Comparison of ENCODE assay signal across 2 cellular contexts in the genomic region with DNA sequence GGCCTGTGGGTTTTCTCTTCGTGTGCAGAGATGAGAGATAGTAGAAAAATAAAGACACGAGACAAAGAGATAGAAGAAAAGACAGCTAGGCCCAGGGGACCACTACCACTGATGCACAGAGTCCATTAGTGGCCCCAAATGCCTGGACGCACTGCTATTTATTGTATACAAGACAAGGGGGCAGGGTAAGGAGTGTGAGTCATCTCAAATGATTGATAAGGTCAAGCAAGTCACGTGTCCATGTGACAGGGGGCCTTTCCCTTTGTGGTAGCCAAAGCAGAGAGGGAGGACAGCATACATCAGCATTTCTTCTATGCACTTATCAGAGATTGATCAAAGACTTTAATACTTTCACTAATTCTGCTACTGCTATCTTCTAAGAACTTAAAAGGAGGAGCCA.
TF ChIP-seq lines count a peak whose summit lies in the region.
"Not testable (repeated sequence)": the region's sequence is repeated elsewhere in the genome, so short reads cannot be mapped to it uniquely, and the experiment has no call there.

No MANE protein-coding gene starts in this region.

TF ChIP-seq in GM12878, 131 proteins besides CTCF, POLR2A, EP300 and RAD21:
- 0 out of 2 replicates have a peak, but pooled peaks have one; percentile 20 for TF ChIP-seq RAD51 (IDR thresholded peaks at IDR 0.05)
- TF ChIP-seq, protein P1, sequence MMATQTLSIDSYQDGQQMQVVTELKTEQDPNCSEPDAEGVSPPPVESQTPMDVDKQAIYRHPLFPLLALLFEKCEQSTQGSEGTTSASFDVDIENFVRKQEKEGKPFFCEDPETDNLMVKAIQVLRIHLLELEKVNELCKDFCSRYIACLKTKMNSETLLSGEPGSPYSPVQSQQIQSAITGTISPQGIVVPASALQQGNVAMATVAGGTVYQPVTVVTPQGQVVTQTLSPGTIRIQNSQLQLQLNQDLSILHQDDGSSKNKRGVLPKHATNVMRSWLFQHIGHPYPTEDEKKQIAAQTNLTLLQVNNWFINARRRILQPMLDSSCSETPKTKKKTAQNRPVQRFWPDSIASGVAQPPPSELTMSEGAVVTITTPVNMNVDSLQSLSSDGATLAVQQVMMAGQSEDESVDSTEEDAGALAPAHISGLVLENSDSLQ (IDR thresholded peaks at IDR 0.05): peak; percentile 23; the same call in 1 of the 2 replicates
- peak in 1 of 2 experiments; percentile 15; a peak in 1 of 4 replicates for TF ChIP-seq BHLHE40 (IDR thresholded peaks at IDR 0.05; ENCODE audit: borderline replicate concordance in 1 of 2, low read depth in 2 of 2, low read length in 1 of 2)
- TF ChIP-seq, protein P2, sequence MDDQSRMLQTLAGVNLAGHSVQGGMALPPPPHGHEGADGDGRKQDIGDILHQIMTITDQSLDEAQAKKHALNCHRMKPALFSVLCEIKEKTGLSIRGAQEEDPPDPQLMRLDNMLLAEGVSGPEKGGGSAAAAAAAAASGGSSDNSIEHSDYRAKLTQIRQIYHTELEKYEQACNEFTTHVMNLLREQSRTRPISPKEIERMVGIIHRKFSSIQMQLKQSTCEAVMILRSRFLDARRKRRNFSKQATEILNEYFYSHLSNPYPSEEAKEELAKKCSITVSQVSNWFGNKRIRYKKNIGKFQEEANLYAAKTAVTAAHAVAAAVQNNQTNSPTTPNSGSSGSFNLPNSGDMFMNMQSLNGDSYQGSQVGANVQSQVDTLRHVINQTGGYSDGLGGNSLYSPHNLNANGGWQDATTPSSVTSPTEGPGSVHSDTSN (IDR thresholded peaks at IDR 0.05; ENCODE audit: insufficient replicate concordance, low read depth, low read length): peak; percentile 20

TF ChIP-seq in HepG2, 621 proteins besides CTCF, POLR2A, EP300 and RAD21:
- TF ChIP-seq, protein P3, sequence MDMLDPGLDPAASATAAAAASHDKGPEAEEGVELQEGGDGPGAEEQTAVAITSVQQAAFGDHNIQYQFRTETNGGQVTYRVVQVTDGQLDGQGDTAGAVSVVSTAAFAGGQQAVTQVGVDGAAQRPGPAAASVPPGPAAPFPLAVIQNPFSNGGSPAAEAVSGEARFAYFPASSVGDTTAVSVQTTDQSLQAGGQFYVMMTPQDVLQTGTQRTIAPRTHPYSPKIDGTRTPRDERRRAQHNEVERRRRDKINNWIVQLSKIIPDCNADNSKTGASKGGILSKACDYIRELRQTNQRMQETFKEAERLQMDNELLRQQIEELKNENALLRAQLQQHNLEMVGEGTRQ (IDR thresholded peaks at IDR 0.05; ENCODE audit: low read depth, low read length): 0 out of 2 replicates have a peak, but pooled peaks have one; percentile 25
- TF ChIP-seq, protein P3 (CRISPR knock-in tag; IDR thresholded peaks at IDR 0.05; ENCODE audit: borderline replicate concordance): not testable (repeated sequence)
- peak; percentile 14; the same call in 1 of the 2 replicates for TF ChIP-seq RAD51 (IDR thresholded peaks at IDR 0.05; ENCODE audit: borderline replicate concordance)
- TF ChIP-seq FOSL2 (CRISPR knock-in tag; IDR thresholded peaks at IDR 0.05): peak; percentile 57
